Comparison of ENCODE assay signal across 8 cellular contexts in genomic region chr10:114631678-114632417, GRCh38. TPM values are rescaled to one million over a fixed set of nuclear protein-coding genes. Genes with fewer than 3 reads are reported as not detected.
DNase-seq lines count a peak whose midpoint lies in the region; ATAC-seq and TF ChIP-seq lines count a peak whose summit lies in the region.

No MANE protein-coding gene starts in this region.

- WGBS in tibial nerve, 2 donors = 1 to 3% methylated on average over 47 to 53 of the region's 53 CpGs

- H3K4me1 ChIP-seq in CD8-positive, alpha-beta memory T cell (ENCODE audit: insufficient read depth, low read length) = peaks cover 17% of the 10 kb centered on the region
- H3K4me1 ChIP-seq in muscle layer of colon (ENCODE audit: insufficient read depth, low read length) (peaks cover 19% of the 10 kb centered on the region), tibial nerve (peaks cover 0 to 61% (median 27%) of the 10 kb centered on the region in 4 donors)

- peaks cover 0 to 3% (median 0%) of the 10 kb centered on the region in 3 donors for H3K36me3 Mint-ChIP-seq in CD8-positive, alpha-beta memory T cell

- DNase-seq in CD8-positive, alpha-beta memory T cell = peak in 3 of 5 donors; percentile 5 to 18 (median 6)
- DNase-seq in activated CD4-positive, alpha-beta T cell treated with anti-CD3 and anti-CD28 coated beads, Interleukin-2, amount 50 U/mL, for 1 hour = peak; percentile 9
- DNase-seq in epithelial cell of prostate (ENCODE audit: low read depth, low spot score) (no peak), tibial nerve (ENCODE audit: low spot score in 2 of 2) (no peak), NOMO-1 treated with dmso at 0.1 percent for 144 hours (lab: John Stamatoyannopoulos, UW; ENCODE audit: unreplicated experiment) (no peak)

- peaks cover 14 to 27% (median 19%) of the 10 kb centered on the region in 3 donors for H3K4me1 Mint-ChIP-seq in CD8-positive, alpha-beta memory T cell

- TF ChIP-seq EP300 in tibial nerve (IDR thresholded peaks at IDR 0.05) = peak in 1 of 2 donors; percentile 21

- H3K4me3 Mint-ChIP-seq in CD8-positive, alpha-beta memory T cell = peak overlapping the region; percentile 72 to 91 (median 83)

- H3K9ac ChIP-seq in muscle layer of colon (ENCODE audit: low read length) = peak overlapping the region; percentile 18

- no peaks in the 10 kb centered on the region for H3K36me3 ChIP-seq in CD8-positive, alpha-beta memory T cell (ENCODE audit: insufficient read depth, low read length)
- H3K36me3 ChIP-seq in muscle layer of colon (ENCODE audit: insufficient read depth, low read length) (no peaks in the 10 kb centered on the region), tibial nerve (no peaks in the 10 kb centered on the region)

- peaks cover 26% of the 10 kb centered on the region for H3K27me3 ChIP-seq in CD8-positive, alpha-beta memory T cell (ENCODE audit: insufficient read depth, low read length, poor library complexity, severe bottlenecking)
- peaks cover 17 to 28% of the 10 kb centered on the region in 2 donors for H3K27me3 ChIP-seq in muscle layer of colon (ENCODE audit: control insufficient read depth in 1 of 2, insufficient read depth in 2 of 2, low read length in 2 of 2)
- no peaks in the 10 kb centered on the region for H3K27me3 ChIP-seq in tibial nerve

- TF ChIP-seq POLR2A in tibial nerve (IDR thresholded peaks at IDR 0.05) = no peak

- CTCF ChIA-PET in CD8-positive, alpha-beta memory T cell (lab: Charles Lee) = interaction anchor here (1.0 kb wide), 1 partner anchor 160 kb away, joined by 3 read pairs; no protein-coding TSS in a partner anchor

- peaks cover 28 to 60% of the 10 kb centered on the region in 2 donors for H3K27me3 Mint-ChIP-seq in CD8-positive, alpha-beta memory T cell

- peak overlapping the region in 2 of 8 donors; percentile 24 to 82 for H3K27ac Mint-ChIP-seq in CD8-positive, alpha-beta memory T cell

- H3K9me3 ChIP-seq in CD8-positive, alpha-beta memory T cell (ENCODE audit: low read length) = no peaks in the 10 kb centered on the region
- H3K9me3 ChIP-seq in muscle layer of colon (ENCODE audit: low read length) (no peaks in the 10 kb centered on the region), tibial nerve (no peaks in the 10 kb centered on the region)

- POLR2A ChIA-PET in CD8-positive, alpha-beta memory T cell (lab: Charles Lee) = no interaction called here

- no peak overlapping the region for H3K27ac ChIP-seq in CD8-positive, alpha-beta memory T cell (ENCODE audit: low read depth, low read length)
- H3K27ac ChIP-seq in epithelial cell of prostate (peak overlapping the region; percentile 25), muscle layer of colon (ENCODE audit: low read depth, low read length) (peak overlapping the region; percentile 14), tibial nerve (peak overlapping the region in 3 of 4 donors; percentile 34 to 84 (median 71))

- H3K9me3 Mint-ChIP-seq in CD8-positive, alpha-beta memory T cell = no peaks in the 10 kb centered on the region

- no peak for TF ChIP-seq CTCF in tibial nerve (IDR thresholded peaks at IDR 0.05)

- peak overlapping the region; percentile 56 for H3K4me3 ChIP-seq in CD8-positive, alpha-beta memory T cell (ENCODE audit: low read length)
- H3K4me3 ChIP-seq in muscle layer of colon (ENCODE audit: low read depth in 1 of 2, low read length in 2 of 2) (peak overlapping the region; percentile 17 to 61), tibial nerve (peak overlapping the region; percentile 34 to 76 (median 57))

- ATAC-seq in GM19438 (IDR thresholded peaks at IDR 0.05; ENCODE audit: low read depth, unreplicated experiment) (peak; percentile 78), HG03520 (IDR thresholded peaks at IDR 0.05; ENCODE audit: unreplicated experiment) (peak; percentile 64)

RNA-seq across cellular contexts. Expression of gene ABLIM1, which starts 26.2 kb away (rescaled TPM):
- total RNA-seq in CD8-positive, alpha-beta memory T cell = 10 to 100 TPM; 45.8 to 48.3 TPM
- 123 TPM for polyA plus RNA-seq in CD8-positive, alpha-beta memory T cell
- 100 to 1,000 TPM; 152 to 373 (median 209) TPM for total RNA-seq in tibial nerve

Comparison
In these comparisons a context has a peak if more than half of its experiments do, and no peak if none do; other contexts are left out.
1. DNase-seq: peak in CD8-positive, alpha-beta memory T cell (3 of 5) and activated CD4-positive, alpha-beta T cell treated with anti-CD3 and anti-CD28 coated beads, Interleukin-2, amount 50 U/mL, for 1 hour (single experiment); none in epithelial cell of prostate (single experiment), tibial nerve (0 of 2) and NOMO-1 treated with dmso at 0.1 percent for 144 hours (single experiment).
2. Peak in every context shown above with its lines, with median percentiles within 50 percentile points of each other: H3K4me3 ChIP-seq.